In genomic region chr2:37851828-37852584, GRCh38 we compare ENCODE assay signal across 9 cellular contexts.
DNase-seq lines count a peak whose midpoint lies in the region; ATAC-seq and TF ChIP-seq lines count a peak whose summit lies in the region.
"Had no signal": no experiment of that assay in that cellular context is flagged by ENCODE, and none has a peak within 500 bp of the region (broad histone marks: within the 10 kb centered on the region; RNA-seq: fewer than 3 reads in every experiment).

No MANE protein-coding gene starts in this region.

- peak overlapping the region; percentile 51 for H3K9ac ChIP-seq in Loucy (ENCODE audit: low read depth, low read length, poor library complexity, severe bottlenecking)
- H3K9ac ChIP-seq: GM23248 had no signal

- H3K79me2 ChIP-seq in Loucy (ENCODE audit: insufficient read depth, low read length), result no peaks in the 10 kb centered on the region
- H3K79me2 ChIP-seq in osteoblast (ENCODE audit: insufficient read depth, low read length), result no peaks in the 10 kb centered on the region

- TF ChIP-seq CTCF in Loucy (conservative IDR thresholded peaks at IDR 0.05; ENCODE audit: low read length) (no peak), osteoblast (IDR thresholded peaks at IDR 0.05; ENCODE audit: extremely low read depth, low read depth, low read length) (no peak)

- H3K4me2 ChIP-seq in Loucy (ENCODE audit: low read depth, low read length, poor library complexity, severe bottlenecking) (peak overlapping the region; percentile 68), osteoblast (ENCODE audit: insufficient read depth, low read length) (no peak overlapping the region)

- H3K9me3 ChIP-seq in Loucy (ENCODE audit: insufficient read depth, low read depth, low read length) (no peaks in the 10 kb centered on the region), osteoblast (ENCODE audit: low read depth, low read length) (no peaks in the 10 kb centered on the region)

- no peaks in the 10 kb centered on the region for H4K20me1 ChIP-seq in Loucy (ENCODE audit: insufficient read depth, low read length, poor library complexity, severe bottlenecking)
- H4K20me1 ChIP-seq in osteoblast (ENCODE audit: insufficient read depth, low read length), result no peaks in the 10 kb centered on the region

- DNase-seq in osteoblast (ENCODE audit: insufficient read length, low spot score, missing footprints) (peak; percentile 78), AML-193 (lab: John Stamatoyannopoulos, UW) (no peak), ACHN (no peak), DMS114 treated with DMSO at 0.1 percent for 48 hours (lab: John Stamatoyannopoulos, UW; ENCODE audit: unreplicated experiment) (no peak)
- DNase-seq in activated effector memory CD4-positive, alpha-beta T cell treated with Interleukin-2 at 50 U/mL for 16 hours, result no peak
- DNase-seq: GM23248 had no signal

- peak overlapping the region; percentile 17 for H3K27ac ChIP-seq in osteoblast (ENCODE audit: low read depth, low read length)
- H3K27ac ChIP-seq: GM23248 had no signal

- peak overlapping the region; percentile 36 for H3K4me3 ChIP-seq in Loucy (ENCODE audit: low read length, poor library complexity, severe bottlenecking)
- H3K4me3 ChIP-seq in osteoblast (ENCODE audit: insufficient read depth, low read length), result no peak overlapping the region
- H3K4me3 ChIP-seq: GM23248 had no signal

- H3F3A ChIP-seq in Loucy (ENCODE audit: low read depth), result peaks cover 7% of the 10 kb centered on the region; the same call in 1 of the 2 replicates

- H3K4me1 ChIP-seq in Loucy (ENCODE audit: insufficient read depth, low read length, poor library complexity, severe bottlenecking), result peaks cover 59% of the 10 kb centered on the region
- H3K4me1 ChIP-seq in osteoblast (ENCODE audit: insufficient read depth, low read length), result peaks cover 25% of the 10 kb centered on the region

- in situ Hi-C loops in ACHN (cut with HindIII; ENCODE audit: low pct_ligation_motif_present, low pct_unique_long_range_greater_than_20kb, low sequenced_read_pairs), result no loop called here

- no peaks in the 10 kb centered on the region for H3K27me3 ChIP-seq in Loucy (ENCODE audit: insufficient read depth, low read length, poor library complexity, severe bottlenecking)
- no peaks in the 10 kb centered on the region for H3K27me3 ChIP-seq in osteoblast (ENCODE audit: insufficient read depth, low read length)

- peak; percentile 80 for ATAC-seq in GM18867 (IDR thresholded peaks at IDR 0.05; ENCODE audit: unreplicated experiment)
- ATAC-seq in GM21723 (IDR thresholded peaks at IDR 0.05; ENCODE audit: unreplicated experiment), result peak; percentile 78

- H2AFZ ChIP-seq in Loucy (ENCODE audit: low read length), result peak overlapping the region; percentile 75
- H2AFZ ChIP-seq in osteoblast (ENCODE audit: low read length), result peak overlapping the region; percentile 12
- H2AFZ ChIP-seq: GM23248 had no signal

- no peaks in the 10 kb centered on the region for H3K9me2 ChIP-seq in Loucy (replicated peaks; ENCODE audit: low read depth, low read length)

- H3K36me3 ChIP-seq in Loucy (ENCODE audit: insufficient read depth, low read length) (no peaks in the 10 kb centered on the region), osteoblast (ENCODE audit: insufficient read depth, low read length) (no peaks in the 10 kb centered on the region)
